In the genomic region with DNA sequence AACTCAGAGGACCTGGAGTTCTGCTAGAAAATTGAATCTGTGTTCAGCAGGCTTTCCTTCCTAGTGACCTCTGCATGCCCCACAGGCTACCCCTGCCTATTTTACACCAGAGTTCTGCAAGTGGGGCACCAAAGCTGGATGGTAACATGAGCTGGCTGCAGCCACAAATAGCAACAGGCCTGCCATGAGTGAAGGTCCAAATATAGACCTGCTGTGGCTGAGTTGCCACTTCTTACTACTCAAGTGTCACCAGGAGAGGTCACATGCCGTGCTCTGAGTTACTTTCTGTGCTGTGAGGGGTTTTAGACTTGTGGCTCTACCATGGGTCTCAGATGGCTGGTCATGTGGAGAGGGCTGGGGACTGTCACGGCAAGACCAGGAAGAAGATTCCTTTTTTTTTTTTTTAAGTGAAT, we compare ENCODE assay signal across 9 cellular contexts. TPM values are rescaled to one million over a fixed set of nuclear protein-coding genes. Genes with fewer than 3 reads are reported as not detected.
DNase-seq lines count a peak whose midpoint lies in the region; ATAC-seq lines count a peak whose summit lies in the region.
"Had no signal": no experiment of that assay in that cellular context is flagged by ENCODE, and none has a peak within 500 bp of the region (broad histone marks: within the 10 kb centered on the region; RNA-seq: fewer than 3 reads in every experiment).

A gene with protein sequence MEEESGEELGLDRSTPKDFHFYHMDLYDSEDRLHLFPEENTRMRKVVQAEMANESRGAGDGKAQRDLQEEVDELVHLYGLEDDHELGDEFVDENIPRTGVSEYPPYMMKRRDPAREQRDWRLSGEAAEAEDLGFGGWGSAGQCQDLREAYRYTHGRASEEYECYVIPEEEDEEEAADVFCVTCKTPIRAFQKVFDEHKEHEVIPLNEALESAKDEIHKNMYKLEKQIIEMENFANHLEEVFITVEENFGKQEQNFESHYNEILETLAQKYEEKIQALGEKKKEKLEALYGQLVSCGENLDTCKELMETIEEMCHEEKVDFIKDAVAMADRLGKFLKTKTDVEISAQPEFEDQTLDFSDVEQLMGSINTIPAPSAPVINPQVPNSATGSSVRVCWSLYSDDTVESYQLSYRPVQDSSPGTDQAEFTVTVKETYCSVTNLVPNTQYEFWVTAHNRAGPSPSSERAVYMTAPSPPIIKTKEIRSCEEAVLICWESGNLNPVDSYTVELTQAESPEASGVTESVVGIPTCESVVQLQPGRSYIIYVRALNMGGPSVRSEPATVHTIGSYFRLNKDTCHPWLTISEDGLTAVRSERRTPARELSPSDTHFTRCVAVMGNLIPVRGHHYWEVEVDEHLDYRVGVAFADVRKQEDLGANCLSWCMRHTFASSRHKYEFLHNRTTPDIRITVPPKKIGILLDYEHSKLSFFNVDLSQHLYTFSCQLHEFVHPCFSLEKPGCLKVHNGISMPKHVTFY (minus strand): TSS at position 76 of the 413 bp plus-strand sequence. CDS start 18,679 bp downstream, outside the sequence.

- H3K27me3 ChIP-seq in HAP-1 (ENCODE audit: low read depth): peaks cover 14% of the 10 kb centered on the region; the same call in 1 of the 2 replicates

- H3K36me3 ChIP-seq in HAP-1 (replicated peaks): no peaks in the 10 kb centered on the region

- in situ Hi-C loops in Caki2 (cut with HindIII; ENCODE audit: low pct_unique_long_range_greater_than_20kb, low sequenced_read_pairs) (loop anchor here (10.0 kb wide), 1 partner anchor 59 kb away; no protein-coding TSS in a partner anchor), HAP-1 (cut with MboI; ENCODE audit: low sequenced_read_pairs) (no loop called here)

- H3K4me1 Mint-ChIP-seq in T-helper 17 cell: peaks cover 16% of the 10 kb centered on the region

- H3K4me3 Mint-ChIP-seq in T-helper 17 cell: peak within 1 kb of the TSS; percentile 19

- ATAC-seq in GM19372 (IDR thresholded peaks at IDR 0.05; ENCODE audit: low read depth, unreplicated experiment) (peak; percentile 25), HG03139 (IDR thresholded peaks at IDR 0.05; ENCODE audit: unreplicated experiment) (peak; percentile 50), T-helper 17 cell (no peak)
- no peak for ATAC-seq in activated CD4-positive, CD25-positive, alpha-beta regulatory T cell treated with anti-CD3 and anti-CD28 coated beads, Interleukin-2, amount 50 U/mL, for 24 hours

- no peak within 1 kb of the TSS for H3K27ac Mint-ChIP-seq in T-helper 17 cell
- H3K27ac Mint-ChIP-seq: CD4-positive, CD25-positive, alpha-beta regulatory T cell had no signal

- no peak within 1 kb of the TSS for H3K4me3 ChIP-seq in HAP-1

- peaks cover 12% of the 10 kb centered on the region for H3K36me3 Mint-ChIP-seq in T-helper 17 cell (ENCODE audit: low read depth)
- H3K36me3 Mint-ChIP-seq: CD4-positive, CD25-positive, alpha-beta regulatory T cell had no signal

- peaks cover 8% of the 10 kb centered on the region for H3K4me1 ChIP-seq in HAP-1

- H3K9me3 ChIP-seq in T-helper 17 cell (ENCODE audit: control insufficient read depth, low read length, poor library complexity, severe bottlenecking) (no peaks in the 10 kb centered on the region), HAP-1 (no peaks in the 10 kb centered on the region)

- peaks cover 34% of the 10 kb centered on the region for H3K27me3 Mint-ChIP-seq in T-helper 17 cell

- DNase-seq in Caki2 (ENCODE audit: low read depth) (peak; percentile 85), T-helper 17 cell (no peak), AML-193 (lab: John Stamatoyannopoulos, UW) (no peak), HAP-1 (ENCODE audit: low spot score in 2 of 2) (no peak)
- no peak for DNase-seq in stimulated activated CD4-positive, alpha-beta T cell treated with anti-CD3 and anti-CD28 coated beads, Interleukin-2, amount 100 ng/mL, for 24 hours

RNA-seq across cellular contexts. Expression of the gene that starts here (rescaled TPM):
- 0.34 TPM in 1 of 2 replicates, not detected in the other for total RNA-seq in Caki2 (2014; rRNA removed; shearing (Covaris generic); ENCODE audit: low replicate concordance)
- total RNA-seq in T-helper 17 cell: not detected
- total RNA-seq: CD4-positive, CD25-positive, alpha-beta regulatory T cell had no signal

Comparison
In these comparisons a context has a peak if more than half of its experiments do, and no peak if none do; other contexts are left out.
1. Peak in DNase-seq in Caki2; RNA of the gene not detected or under 1 TPM.
2. ATAC-seq: peak in GM19372 (single experiment) and HG03139 (single experiment); none in T-helper 17 cell (single experiment) and activated CD4-positive, CD25-positive, alpha-beta regulatory T cell treated with anti-CD3 and anti-CD28 coated beads, Interleukin-2, amount 50 U/mL, for 24 hours (0 of 2).